ENCODE assay signal across 31 cellular contexts in the genomic region with DNA sequence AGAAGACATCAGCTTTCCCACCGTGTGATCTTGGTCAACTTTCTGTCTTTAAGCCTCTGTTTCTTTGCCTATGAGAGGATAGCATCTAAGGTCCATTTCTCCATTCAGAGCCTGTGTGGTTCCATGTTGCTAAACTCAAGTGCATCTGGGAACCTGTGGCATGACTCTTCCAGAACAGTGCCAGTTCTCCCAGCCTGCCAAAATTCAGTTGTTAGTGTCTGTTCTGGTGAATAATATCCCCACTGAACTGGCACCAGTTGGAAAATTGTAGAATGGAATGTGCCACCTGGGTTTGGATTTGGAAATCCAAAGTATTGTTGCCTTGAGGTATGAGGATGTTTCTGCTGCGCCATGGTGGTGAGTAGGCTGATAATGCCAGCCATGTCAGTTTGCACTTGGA. TPM values are rescaled to one million over a fixed set of nuclear protein-coding genes. Genes with fewer than 3 reads are reported as not detected.
"Had no signal": no experiment of that assay in that cellular context is flagged by ENCODE, and none has a peak within 500 bp of the region (broad histone marks: within the 10 kb centered on the region; RNA-seq: fewer than 3 reads in every experiment).

No MANE protein-coding gene starts in this region.

- ATAC-seq: activated naive CD4-positive, alpha-beta T cell treated with anti-CD3 and anti-CD28 coated beads, Interleukin-2, amount 50 U/mL, for 72 hours; activated naive CD8-positive, alpha-beta T cell treated with anti-CD3 and anti-CD28 coated beads, Interleukin-2, amount 50 U/mL, for 24 hours; activated T-cell treated with anti-CD3 and anti-CD28 coated beads, Interleukin-2, amount 50 U/mL, for 4 hours; activated T-cell treated with anti-CD3 and anti-CD28 coated beads, Interleukin-2, amount 50 U/mL, for 72 hours; activated T-helper 17 cell treated with anti-CD3 and anti-CD28 coated beads, Interleukin-2, amount 50 U/mL, for 72 hours; body of pancreas had no signal

- H3K27me3 ChIP-seq: adrenal gland, ascending aorta, breast epithelium, cardiac muscle cell had no signal

- H3K4me1 ChIP-seq: adrenal gland, ascending aorta, body of pancreas, breast epithelium had no signal

- H3K27ac ChIP-seq: adrenal gland, ascending aorta, body of pancreas, brain microvascular endothelial cell, breast epithelium, cardiac muscle cell had no signal

- DNase-seq: activated effector memory CD4-positive, alpha-beta T cell treated with anti-CD3 and anti-CD28 coated beads, Interleukin-2, amount 50 U/mL, for 16 hours; activated gamma-delta T cell; activated gamma-delta T cell treated with Interleukin-2 at 50 U/mL for 16 hours; activated naive CD4-positive, alpha-beta T cell; activated naive CD4-positive, alpha-beta T cell treated with anti-CD3 and anti-CD28 coated beads for 36 hours; activated naive CD4-positive, alpha-beta T cell treated with anti-CD3 and anti-CD28 coated beads, Interleukin-2, amount 10 ng/mL, durations not matched to agents 7 days and 5 days; activated naive CD4-positive, alpha-beta T cell treated with anti-CD3 and anti-CD28 coated beads, Interleukin-2, amount 50 U/mL, for 16 hours; activated naive CD4-positive, alpha-beta T cell treated with Interleukin-2 at 50 U/mL for 16 hours; activated naive CD8-positive, alpha-beta T cell treated with anti-CD3 and anti-CD28 coated beads for 36 hours; activated naive CD8-positive, alpha-beta T cell treated with anti-CD3 and anti-CD28 coated beads, Interleukin-2, amount 10 ng/mL, durations not matched to agents 7 days and 5 days; activated naive CD8-positive, alpha-beta T cell treated with anti-CD3 and anti-CD28 coated beads, Interleukin-2, amount 50 U/mL, for 24 hours; activated T-cell treated with anti-CD3 and anti-CD28 coated beads, Interleukin-2, amount 50 U/mL, for 1 hour; activated T-cell treated with anti-CD3 and anti-CD28 coated beads, Interleukin-2, amount 50 U/mL, for 24 hours; activated T-cell treated with anti-CD3 and anti-CD28 coated beads, Interleukin-2, amount 50 U/mL, for 4 hours; activated T-cell treated with anti-CD3 and anti-CD28 coated beads, Interleukin-2, amount 50 U/mL, for 48 hours; activated T-cell treated with anti-CD3 and anti-CD28 coated beads, Interleukin-2, amount 50 U/mL, for 72 hours; adrenal gland; amniotic stem cell; amygdala; anterior cingulate cortex; aorta; body of pancreas; brain microvascular endothelial cell; central memory CD4-positive, alpha-beta T cell; cerebellar nuclear complex had no signal

- H3K9me3 ChIP-seq: adrenal gland, ascending aorta, body of pancreas, breast epithelium had no signal

- H3K4me3 ChIP-seq: adrenal gland, ascending aorta, body of pancreas, breast epithelium, cardiac muscle cell had no signal

- H3K36me3 ChIP-seq: adrenal gland, ascending aorta, brain microvascular endothelial cell, breast epithelium, cardiac muscle cell had no signal

RNA-seq across cellular contexts. Expression of gene TIMP4, which starts 31.3 kb away (rescaled TPM):
- total RNA-seq: activated naive CD4-positive, alpha-beta T cell treated with anti-CD3 and anti-CD28 coated beads, Interleukin-2, amount 50 U/mL, for 72 hours; activated naive CD8-positive, alpha-beta T cell treated with anti-CD3 and anti-CD28 coated beads for 36 hours; activated naive CD8-positive, alpha-beta T cell treated with anti-CD3 and anti-CD28 coated beads, Interleukin-2, amount 10 ng/mL, durations not matched to agents 7 days and 5 days; activated T-helper 1 cell treated with anti-CD3 and anti-CD28 coated beads, Interleukin-12 subunit alpha, Interleukin-12 subunit beta, Interleukin-2, Interleukin-4 antibody, amounts not matched to agents 30 ng/mL and 10 ng/mL and 1 ng/mL, durations not matched to agents 14 hours and 24 hours and 36 hours; activated T-helper 17 cell treated with anti-CD3 and anti-CD28 coated beads, Interleukin-2, amount 50 U/mL, for 72 hours; cardiac muscle cell had no signal
